1 cellular context compared by ENCODE assay signal in the genomic region with DNA sequence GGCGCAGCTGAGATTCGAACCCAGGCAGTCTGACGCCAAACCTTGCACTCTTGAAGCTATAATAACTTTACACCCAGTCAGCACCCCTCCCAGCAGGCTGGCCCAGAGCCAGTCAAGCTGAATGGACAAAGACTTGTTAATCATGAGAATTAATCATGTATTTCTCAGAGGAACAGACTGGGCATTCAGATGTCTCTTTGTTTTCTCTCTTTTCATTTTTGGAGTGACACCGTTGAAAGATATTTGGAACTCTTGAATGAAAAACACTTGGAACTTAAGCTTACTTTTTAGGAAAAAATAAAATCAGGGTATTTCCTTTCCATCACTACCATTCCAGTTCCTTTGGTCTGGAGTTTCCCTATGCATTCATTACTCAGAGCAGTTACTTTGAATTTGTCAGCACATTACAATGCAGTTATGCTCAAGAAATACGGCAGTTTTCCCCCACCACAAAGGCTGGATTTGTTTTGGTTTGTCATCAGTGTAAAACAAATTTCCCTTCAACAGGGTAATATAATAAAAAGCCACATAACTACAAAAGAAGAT.
TF ChIP-seq lines count a peak whose summit lies in the region.

No MANE protein-coding gene starts in this region.

TF ChIP-seq in SK-N-SH, 30 proteins besides CTCF, POLR2A, EP300 and RAD21 (continued from another document):
- TF ChIP-seq, protein P1, sequence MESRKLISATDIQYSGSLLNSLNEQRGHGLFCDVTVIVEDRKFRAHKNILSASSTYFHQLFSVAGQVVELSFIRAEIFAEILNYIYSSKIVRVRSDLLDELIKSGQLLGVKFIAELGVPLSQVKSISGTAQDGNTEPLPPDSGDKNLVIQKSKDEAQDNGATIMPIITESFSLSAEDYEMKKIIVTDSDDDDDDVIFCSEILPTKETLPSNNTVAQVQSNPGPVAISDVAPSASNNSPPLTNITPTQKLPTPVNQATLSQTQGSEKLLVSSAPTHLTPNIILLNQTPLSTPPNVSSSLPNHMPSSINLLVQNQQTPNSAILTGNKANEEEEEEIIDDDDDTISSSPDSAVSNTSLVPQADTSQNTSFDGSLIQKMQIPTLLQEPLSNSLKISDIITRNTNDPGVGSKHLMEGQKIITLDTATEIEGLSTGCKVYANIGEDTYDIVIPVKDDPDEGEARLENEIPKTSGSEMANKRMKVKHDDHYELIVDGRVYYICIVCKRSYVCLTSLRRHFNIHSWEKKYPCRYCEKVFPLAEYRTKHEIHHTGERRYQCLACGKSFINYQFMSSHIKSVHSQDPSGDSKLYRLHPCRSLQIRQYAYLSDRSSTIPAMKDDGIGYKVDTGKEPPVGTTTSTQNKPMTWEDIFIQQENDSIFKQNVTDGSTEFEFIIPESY (IDR thresholded peaks at IDR 0.05; ENCODE audit: borderline replicate concordance, low read depth) = peak; percentile 52; the same call in 1 of the 2 replicates
- TF ChIP-seq TAF1 (IDR thresholded peaks at IDR 0.05; ENCODE audit: borderline replicate concordance, low read depth, low read length) (no peak; the same call in 1 of the 2 replicates), RCOR1 (IDR thresholded peaks at IDR 0.05; ENCODE audit: low read length) (no peak), FOSL2 (IDR thresholded peaks at IDR 0.05; ENCODE audit: borderline replicate concordance, low read depth) (peak; percentile 76), POLR2AphosphoS5 (IDR thresholded peaks at IDR 0.05; ENCODE audit: low read depth, low read length) (peak; percentile 51; the same call in 1 of the 2 replicates), RFX5 (IDR thresholded peaks at IDR 0.05; ENCODE audit: low read length) (no peak), SMC3 (IDR thresholded peaks at IDR 0.05; ENCODE audit: low read depth, low read length) (no peak)
- TF ChIP-seq, protein P2, sequence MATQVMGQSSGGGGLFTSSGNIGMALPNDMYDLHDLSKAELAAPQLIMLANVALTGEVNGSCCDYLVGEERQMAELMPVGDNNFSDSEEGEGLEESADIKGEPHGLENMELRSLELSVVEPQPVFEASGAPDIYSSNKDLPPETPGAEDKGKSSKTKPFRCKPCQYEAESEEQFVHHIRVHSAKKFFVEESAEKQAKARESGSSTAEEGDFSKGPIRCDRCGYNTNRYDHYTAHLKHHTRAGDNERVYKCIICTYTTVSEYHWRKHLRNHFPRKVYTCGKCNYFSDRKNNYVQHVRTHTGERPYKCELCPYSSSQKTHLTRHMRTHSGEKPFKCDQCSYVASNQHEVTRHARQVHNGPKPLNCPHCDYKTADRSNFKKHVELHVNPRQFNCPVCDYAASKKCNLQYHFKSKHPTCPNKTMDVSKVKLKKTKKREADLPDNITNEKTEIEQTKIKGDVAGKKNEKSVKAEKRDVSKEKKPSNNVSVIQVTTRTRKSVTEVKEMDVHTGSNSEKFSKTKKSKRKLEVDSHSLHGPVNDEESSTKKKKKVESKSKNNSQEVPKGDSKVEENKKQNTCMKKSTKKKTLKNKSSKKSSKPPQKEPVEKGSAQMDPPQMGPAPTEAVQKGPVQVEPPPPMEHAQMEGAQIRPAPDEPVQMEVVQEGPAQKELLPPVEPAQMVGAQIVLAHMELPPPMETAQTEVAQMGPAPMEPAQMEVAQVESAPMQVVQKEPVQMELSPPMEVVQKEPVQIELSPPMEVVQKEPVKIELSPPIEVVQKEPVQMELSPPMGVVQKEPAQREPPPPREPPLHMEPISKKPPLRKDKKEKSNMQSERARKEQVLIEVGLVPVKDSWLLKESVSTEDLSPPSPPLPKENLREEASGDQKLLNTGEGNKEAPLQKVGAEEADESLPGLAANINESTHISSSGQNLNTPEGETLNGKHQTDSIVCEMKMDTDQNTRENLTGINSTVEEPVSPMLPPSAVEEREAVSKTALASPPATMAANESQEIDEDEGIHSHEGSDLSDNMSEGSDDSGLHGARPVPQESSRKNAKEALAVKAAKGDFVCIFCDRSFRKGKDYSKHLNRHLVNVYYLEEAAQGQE (IDR thresholded peaks at IDR 0.05; ENCODE audit: low read depth, low read length) = no peak
